In genomic region chr6:32127409-32127716, GRCh38 we compare ENCODE assay signal across 8 cellular contexts. TPM values are rescaled to one million over a fixed set of nuclear protein-coding genes. Genes with fewer than 3 reads are reported as not detected.
DNase-seq lines count a peak whose midpoint lies in the region; ATAC-seq, FAIRE-seq and TF ChIP-seq lines count a peak whose summit lies in the region.

No MANE protein-coding gene starts in this region.

- 19% methylated on average over 8 of the region's 9 CpGs; no CpG with 5 or more reads in 1 of the 2 experiments for WGBS in H1 (ENCODE audit: extremely low coverage in 1 of 2, insufficient coverage in 1 of 2, insufficient read length in 1 of 2, insufficient replicate concordance in 2 of 2, low coverage in 1 of 2, low lambda C conversion rate in 2 of 2, missing lambda C conversion rate in 1 of 2), 2 experiments

- DNase-seq in NT2/D1 (ENCODE audit: low read depth, low spot score) (no peak), H1 (ENCODE audit: low read depth in 1 of 2, low spot score in 2 of 2) (no peak), neural crest cell (ENCODE audit: low read depth, low spot score) (no peak), ACHN (no peak), NCI-H2227 treated with DMSO at 0.1 percent for 48 hours (lab: John Stamatoyannopoulos, UW) (no peak)

- H3K23ac ChIP-seq in H1 (ENCODE audit: insufficient read length), result no peak overlapping the region

- H3K27me3 Mint-ChIP-seq in neural crest cell (ENCODE audit: low read depth), result peaks cover 2% of the 10 kb centered on the region

- no peak for TF ChIP-seq EP300 in H1 (IDR thresholded peaks at IDR 0.05; ENCODE audit: borderline replicate concordance in 1 of 2, low read depth in 2 of 2, low read length in 2 of 2)

- H2BK15ac ChIP-seq in H1 (ENCODE audit: low read length), result no peak overlapping the region

- H3K18ac ChIP-seq in H1 (ENCODE audit: extremely low read depth, low read length), result no peak overlapping the region

- peak overlapping the region; percentile 89; the same call in 1 of the 2 replicates for H2BK5ac ChIP-seq in H1 (ENCODE audit: low read depth, low read length)

- peak overlapping the region; percentile 89 to 96 (median 92) for H3K9ac ChIP-seq in BLaER1 treated with 17β-estradiol and CSF1 and Interleukin-3, amounts not matched to agents 10 nM and 100 nM
- H3K9ac ChIP-seq in NT2/D1 (ENCODE audit: insufficient read length, low read depth) (peak overlapping the region; percentile 94), H1 (replicated peaks in 1 of 4; ENCODE audit: extremely low read depth in 1 of 4, low read depth in 3 of 4, low read length in 3 of 4) (peak overlapping the region; percentile 55 to 97 (median 96))

- H4K5ac ChIP-seq in H1 (ENCODE audit: insufficient read length, low read depth, low read length), result no peak overlapping the region

- no peak overlapping the region for H2BK12ac ChIP-seq in H1 (ENCODE audit: low read depth, low read length)

- H3K4me3 Mint-ChIP-seq in neural crest cell, result peak overlapping the region; percentile 99

- peak overlapping the region; percentile 99 for H3K27ac Mint-ChIP-seq in neural crest cell (ENCODE audit: unreplicated experiment)

- H4K20me1 ChIP-seq in BLaER1 treated with 17β-estradiol and CSF1 and Interleukin-3, amounts not matched to agents 10 nM and 100 nM, result peaks cover 0 to 20% (median 9%) of the 10 kb centered on the region in 11 experiments; a peak in 10 of 22 replicates
- H4K20me1 ChIP-seq in H1 (replicated peaks in 1 of 2; ENCODE audit: control insufficient read depth in 1 of 2, insufficient read depth in 2 of 2, low read length in 2 of 2), result no peaks in the 10 kb centered on the region

- in situ Hi-C loops in ACHN (cut with HindIII; ENCODE audit: low pct_ligation_motif_present, low pct_unique_long_range_greater_than_20kb, low sequenced_read_pairs), result no loop called here

- H3K4me1 ChIP-seq in BLaER1 treated with 17β-estradiol and CSF1 and Interleukin-3, amounts not matched to agents 10 nM and 100 nM, result peaks cover 34 to 51% (median 39%) of the 10 kb centered on the region in 10 experiments
- H3K4me1 ChIP-seq in NT2/D1 (ENCODE audit: insufficient read depth, insufficient read length) (peaks cover 4% of the 10 kb centered on the region), H1 (replicated peaks in 1 of 4; ENCODE audit: control insufficient read depth in 3 of 4, insufficient read depth in 4 of 4, low read length in 3 of 4) (peaks cover 3 to 19% (median 8%) of the 10 kb centered on the region in 4 experiments; a peak in 6 of 7 replicates)

- peaks cover 8% of the 10 kb centered on the region for H3K36me3 Mint-ChIP-seq in neural crest cell (ENCODE audit: low read depth)

- ATAC-seq in GM21515 (IDR thresholded peaks at IDR 0.05; ENCODE audit: unreplicated experiment), result no peak
- ATAC-seq in activated CD4-positive, CD25-positive, alpha-beta regulatory T cell treated with anti-CD3 and anti-CD28 coated beads, Interleukin-2, amount 50 U/mL, for 24 hours, result no peak

- H3K9me3 Mint-ChIP-seq in neural crest cell, result peaks cover 2% of the 10 kb centered on the region

- CTCF ChIA-PET in H1 (lab: Charles Lee; ENCODE audit: partially characterized antibody), result interaction anchor here (0.8 to 5.6 kb wide), 8 partner anchors 9 to 61 kb away, joined by 3 to 76 read pairs (median 7); partner anchors contain the start of gene PRRT1

- peaks cover 5% of the 10 kb centered on the region for H3K23me2 ChIP-seq in H1 (ENCODE audit: low read depth, low read length)

- TF ChIP-seq RAD21 in H1 (IDR thresholded peaks at IDR 0.05 in 1 of 2, conservative IDR thresholded peaks at IDR 0.05 in 1 of 2; ENCODE audit: low read depth in 2 of 2, low read length in 2 of 2), result no peak

- H4K8ac ChIP-seq in H1 (ENCODE audit: extremely low read depth, insufficient read depth, low read length), result no peak overlapping the region

- no peak for FAIRE-seq in H1 (lab: Jason Lieb, UNC)

- TF ChIP-seq CTCF in H1 (IDR thresholded peaks at IDR 0.05; ENCODE audit: control extremely low read depth in 1 of 3, insufficient read depth in 1 of 3, low read depth in 1 of 3, low read length in 3 of 3) (no peak), neural crest cell (conservative IDR thresholded peaks at IDR 0.05) (no peak)

- no peak overlapping the region for H2BK120ac ChIP-seq in H1 (replicated peaks; ENCODE audit: low read depth, low read length)

- H2BK20ac ChIP-seq in H1 (ENCODE audit: low read length), result no peak overlapping the region

- H3K27me3 ChIP-seq in BLaER1 treated with 17β-estradiol and CSF1 and Interleukin-3, amounts not matched to agents 10 nM and 100 nM, result no peaks in the 10 kb centered on the region
- H3K27me3 ChIP-seq in NT2/D1 (ENCODE audit: insufficient read depth, insufficient read length) (no peaks in the 10 kb centered on the region), H1 (replicated peaks in 1 of 4; ENCODE audit: control insufficient read depth in 3 of 4, extremely low read depth in 1 of 4, insufficient read depth in 3 of 4, low read length in 3 of 4) (no peaks in the 10 kb centered on the region)

- H3K27ac ChIP-seq in BLaER1 treated with 17β-estradiol and CSF1 and Interleukin-3, amounts not matched to agents 10 nM and 100 nM, result peak overlapping the region; percentile 82 to 93 (median 91)
- peak overlapping the region; percentile 98 for H3K27ac ChIP-seq in H1 (ENCODE audit: low read depth, low read length)

- H3K4me2 ChIP-seq in BLaER1 treated with 17β-estradiol and CSF1 and Interleukin-3, amounts not matched to agents 10 nM and 100 nM, result peak overlapping the region; percentile 91 to 99 (median 97)
- peak overlapping the region; percentile 82 to 98 for H3K4me2 ChIP-seq in H1 (ENCODE audit: insufficient read depth in 1 of 2, low read depth in 2 of 2, low read length in 2 of 2)

- TF ChIP-seq POLR2A in H1 (IDR thresholded peaks at IDR 0.05; ENCODE audit: control extremely low read depth in 1 of 2, low read depth in 2 of 2, low read length in 2 of 2), result no peak

- peaks cover 45% of the 10 kb centered on the region for H3K4me1 Mint-ChIP-seq in neural crest cell

- no peak overlapping the region for H3K4ac ChIP-seq in H1 (replicated peaks; ENCODE audit: insufficient read length, low read depth, low read length)

- no peak overlapping the region for H3K14ac ChIP-seq in H1 (ENCODE audit: insufficient read length)

- POLR2A ChIA-PET in H1 (lab: Charles Lee; ENCODE audit: partially characterized antibody), result interaction anchor here (1.1 to 6.5 kb wide), 10 partner anchors 13 to 388 kb away, joined by 3 to 70 read pairs (median 10); partner anchors contain the start of genes AGPAT1, EGFL8, MSH5 and PRRT1

- peaks cover 0 to 12% of the 10 kb centered on the region in 2 experiments; a peak in 1 of 4 replicates for H3K79me2 ChIP-seq in H1 (ENCODE audit: control insufficient read depth in 1 of 2, insufficient read depth in 2 of 2, low read length in 2 of 2)

- H3K56ac ChIP-seq in H1 (replicated peaks; ENCODE audit: insufficient read length, low read depth, low read length), result no peak overlapping the region

- no peak overlapping the region for H2AK5ac ChIP-seq in H1 (ENCODE audit: low read depth, low read length)

- peak overlapping the region; percentile 80 to 99 (median 96) for H3K4me3 ChIP-seq in BLaER1 treated with 17β-estradiol and CSF1 and Interleukin-3, amounts not matched to agents 10 nM and 100 nM
- H3K4me3 ChIP-seq in NT2/D1 (ENCODE audit: insufficient read length, low read depth), result peak overlapping the region; percentile 97
- H3K4me3 ChIP-seq in H1 (ENCODE audit: extremely low read depth in 1 of 4, insufficient read depth in 2 of 4, low read depth in 3 of 4, low read length in 4 of 4), result peak overlapping the region; percentile 95 to 100 (median 99)

- H3K36me3 ChIP-seq in BLaER1 treated with 17β-estradiol and CSF1 and Interleukin-3, amounts not matched to agents 10 nM and 100 nM, result peaks cover 40 to 47% (median 45%) of the 10 kb centered on the region in 11 experiments
- H3K36me3 ChIP-seq in NT2/D1 (ENCODE audit: insufficient read depth, insufficient read length, low read length) (peaks cover 31% of the 10 kb centered on the region), H1 (ENCODE audit: control insufficient read depth in 2 of 4, insufficient read depth in 4 of 4, low read length in 3 of 4) (peaks cover 0 to 10% (median 4%) of the 10 kb centered on the region in 4 experiments; a peak in 4 of 8 replicates)

- peaks cover 2% of the 10 kb centered on the region; the same call in 1 of the 2 replicates for H3K79me1 ChIP-seq in H1 (ENCODE audit: low read depth, low read length)

- no peaks in the 10 kb centered on the region for H3K9me3 ChIP-seq in BLaER1 treated with 17β-estradiol and CSF1 and Interleukin-3, amounts not matched to agents 10 nM and 100 nM (replicated peaks in 1 of 11)
- H3K9me3 ChIP-seq in NT2/D1 (ENCODE audit: insufficient read depth, low read length), result no peaks in the 10 kb centered on the region
- no peaks in the 10 kb centered on the region for H3K9me3 ChIP-seq in H1 (ENCODE audit: insufficient read depth in 2 of 2, low read depth in 1 of 2, low read length in 1 of 2)

- no peak overlapping the region for H4K91ac ChIP-seq in H1 (replicated peaks; ENCODE audit: insufficient read length, low read length)

- no peak overlapping the region for H2AFZ ChIP-seq in H1 (ENCODE audit: low read length)

RNA-seq across cellular contexts. Expression of gene ATF6B, which starts 0.7 kb away (rescaled TPM):
- total RNA-seq in H1 (2021; fragmentation: NEBNext Ultra II Directional; extraction: Animal tissue kit (Norgen Biotek cat#: 25700)), result 36.2 and 38.1 TPM in 2 replicates
- polyA plus RNA-seq in H1 (2011; rRNA removed), result 42.2 and 66.3 TPM in 2 replicates
- polyA plus RNA-seq in H1 (2011; cell fraction: cytosol; rRNA removed), result 37.2 TPM
- 118 TPM for polyA plus RNA-seq in H1 (2011; cell fraction: nucleus; rRNA removed)
- polyA plus RNA-seq in H1 (2012, experiment 1 of 2), result 32.9 to 50.0 TPM (median 43.7 TPM) in 4 replicates
- 61.0 TPM for polyA plus RNA-seq in H1 (2012, experiment 2 of 2)
- polyA plus RNA-seq in H1 (2013, experiment 1 of 2), result 39.5 TPM
- 41.1 TPM for polyA plus RNA-seq in H1 (2013, experiment 2 of 2)
- polyA minus RNA-seq in H1 (2011; rRNA and poly(A)+ RNA removed), result 28.8 and 31.4 TPM in 2 replicates
- polyA minus RNA-seq in H1 (2011; cell fraction: cytosol; rRNA and poly(A)+ RNA removed), result 20.3 TPM
- polyA minus RNA-seq in H1 (2011; cell fraction: nucleus; rRNA and poly(A)+ RNA removed), result 41.5 TPM
- 83.6 and 87.1 TPM in 2 replicates for total RNA-seq in neural crest cell

RNA-seq across cellular contexts. Expression of gene FKBPL, which starts 2.7 kb away (rescaled TPM):
- 9.4 and 10.9 TPM in 2 replicates for total RNA-seq in H1 (2021; fragmentation: NEBNext Ultra II Directional; extraction: Animal tissue kit (Norgen Biotek cat#: 25700))
- 5.4 and 5.8 TPM in 2 replicates for polyA plus RNA-seq in H1 (2011; rRNA removed)
- polyA plus RNA-seq in H1 (2011; cell fraction: cytosol; rRNA removed), result 7.0 TPM
- 6.1 TPM for polyA plus RNA-seq in H1 (2011; cell fraction: nucleus; rRNA removed)
- 9.7 to 13.9 TPM (median 10.9 TPM) in 4 replicates for polyA plus RNA-seq in H1 (2012, experiment 1 of 2)
- 16.2 TPM for polyA plus RNA-seq in H1 (2012, experiment 2 of 2)
- polyA plus RNA-seq in H1 (2013, experiment 1 of 2), result 6.4 TPM
- 6.1 TPM for polyA plus RNA-seq in H1 (2013, experiment 2 of 2)
- 4.7 and 5.1 TPM in 2 replicates for polyA minus RNA-seq in H1 (2011; rRNA and poly(A)+ RNA removed)
- polyA minus RNA-seq in H1 (2011; cell fraction: cytosol; rRNA and poly(A)+ RNA removed), result 3.7 TPM
- 4.1 TPM for polyA minus RNA-seq in H1 (2011; cell fraction: nucleus; rRNA and poly(A)+ RNA removed)
- total RNA-seq in neural crest cell, result 12.4 and 13.0 TPM in 2 replicates

RNA-seq across cellular contexts. Expression of gene TNXB, which starts 18.2 kb away (rescaled TPM):
- 4.8 and 5.5 TPM in 2 replicates for total RNA-seq in H1 (2021; fragmentation: NEBNext Ultra II Directional; extraction: Animal tissue kit (Norgen Biotek cat#: 25700))
- polyA plus RNA-seq in H1 (2011; rRNA removed), result 3.1 and 6.5 TPM in 2 replicates
- 3.8 TPM for polyA plus RNA-seq in H1 (2011; cell fraction: cytosol; rRNA removed)
- polyA plus RNA-seq in H1 (2011; cell fraction: nucleus; rRNA removed), result 19.4 TPM
- polyA plus RNA-seq in H1 (2012, experiment 1 of 2), result 2.7 to 5.3 TPM (median 4.8 TPM) in 4 replicates
- 2.0 TPM for polyA plus RNA-seq in H1 (2012, experiment 2 of 2)
- 2.0 TPM for polyA plus RNA-seq in H1 (2013, experiment 1 of 2)
- 2.4 TPM for polyA plus RNA-seq in H1 (2013, experiment 2 of 2)
- polyA minus RNA-seq in H1 (2011; rRNA and poly(A)+ RNA removed), result 2.6 and 3.6 TPM in 2 replicates
- polyA minus RNA-seq in H1 (2011; cell fraction: cytosol; rRNA and poly(A)+ RNA removed), result 5.5 TPM
- polyA minus RNA-seq in H1 (2011; cell fraction: nucleus; rRNA and poly(A)+ RNA removed), result 7.9 TPM
- total RNA-seq in neural crest cell, result 4.6 and 6.6 TPM in 2 replicates

RNA-seq across cellular contexts. Expression of gene PRRT1, which starts 24.4 kb away (rescaled TPM):
- 2.8 TPM in 2 replicates for total RNA-seq in H1 (2021; fragmentation: NEBNext Ultra II Directional; extraction: Animal tissue kit (Norgen Biotek cat#: 25700))
- 0.71 and 1.4 TPM in 2 replicates for polyA plus RNA-seq in H1 (2011; rRNA removed)
- polyA plus RNA-seq in H1 (2011; cell fraction: cytosol; rRNA removed), result 0.45 TPM
- polyA plus RNA-seq in H1 (2011; cell fraction: nucleus; rRNA removed), result 1.8 TPM
- polyA plus RNA-seq in H1 (2012, experiment 1 of 2), result 1.9 to 2.8 TPM (median 2.2 TPM) in 4 replicates
- polyA plus RNA-seq in H1 (2012, experiment 2 of 2), result 2.5 TPM
- polyA plus RNA-seq in H1 (2013, experiment 1 of 2), result 5.9 TPM
- 5.7 TPM for polyA plus RNA-seq in H1 (2013, experiment 2 of 2)
- polyA minus RNA-seq in H1 (2011; rRNA and poly(A)+ RNA removed), result 0.13 and 0.49 TPM in 2 replicates
- 1.1 TPM for polyA minus RNA-seq in H1 (2011; cell fraction: cytosol; rRNA and poly(A)+ RNA removed)
- 0.20 TPM for polyA minus RNA-seq in H1 (2011; cell fraction: nucleus; rRNA and poly(A)+ RNA removed)
- total RNA-seq in neural crest cell, result 3.1 and 4.1 TPM in 2 replicates

RNA-seq across cellular contexts. Expression of gene PPT2, which starts 26.6 kb away (rescaled TPM):
- total RNA-seq in H1 (2021; fragmentation: NEBNext Ultra II Directional; extraction: Animal tissue kit (Norgen Biotek cat#: 25700)), result 24.1 and 27.9 TPM in 2 replicates
- polyA plus RNA-seq in H1 (2011; rRNA removed), result 39.0 and 39.5 TPM in 2 replicates
- 34.9 TPM for polyA plus RNA-seq in H1 (2011; cell fraction: cytosol; rRNA removed)
- 69.6 TPM for polyA plus RNA-seq in H1 (2011; cell fraction: nucleus; rRNA removed)
- 24.2 to 36.4 TPM (median 28.5 TPM) in 4 replicates for polyA plus RNA-seq in H1 (2012, experiment 1 of 2)
- polyA plus RNA-seq in H1 (2012, experiment 2 of 2), result 31.7 TPM
- 36.6 TPM for polyA plus RNA-seq in H1 (2013, experiment 1 of 2)
- polyA plus RNA-seq in H1 (2013, experiment 2 of 2), result 34.6 TPM
- 18.9 and 51.4 TPM in 2 replicates for polyA minus RNA-seq in H1 (2011; rRNA and poly(A)+ RNA removed)
- polyA minus RNA-seq in H1 (2011; cell fraction: cytosol; rRNA and poly(A)+ RNA removed), result 10.9 TPM
- 18.3 TPM for polyA minus RNA-seq in H1 (2011; cell fraction: nucleus; rRNA and poly(A)+ RNA removed)
- 60.9 and 62.3 TPM in 2 replicates for total RNA-seq in neural crest cell
